10 cellular contexts compared by ENCODE assay signal in the genomic region with DNA sequence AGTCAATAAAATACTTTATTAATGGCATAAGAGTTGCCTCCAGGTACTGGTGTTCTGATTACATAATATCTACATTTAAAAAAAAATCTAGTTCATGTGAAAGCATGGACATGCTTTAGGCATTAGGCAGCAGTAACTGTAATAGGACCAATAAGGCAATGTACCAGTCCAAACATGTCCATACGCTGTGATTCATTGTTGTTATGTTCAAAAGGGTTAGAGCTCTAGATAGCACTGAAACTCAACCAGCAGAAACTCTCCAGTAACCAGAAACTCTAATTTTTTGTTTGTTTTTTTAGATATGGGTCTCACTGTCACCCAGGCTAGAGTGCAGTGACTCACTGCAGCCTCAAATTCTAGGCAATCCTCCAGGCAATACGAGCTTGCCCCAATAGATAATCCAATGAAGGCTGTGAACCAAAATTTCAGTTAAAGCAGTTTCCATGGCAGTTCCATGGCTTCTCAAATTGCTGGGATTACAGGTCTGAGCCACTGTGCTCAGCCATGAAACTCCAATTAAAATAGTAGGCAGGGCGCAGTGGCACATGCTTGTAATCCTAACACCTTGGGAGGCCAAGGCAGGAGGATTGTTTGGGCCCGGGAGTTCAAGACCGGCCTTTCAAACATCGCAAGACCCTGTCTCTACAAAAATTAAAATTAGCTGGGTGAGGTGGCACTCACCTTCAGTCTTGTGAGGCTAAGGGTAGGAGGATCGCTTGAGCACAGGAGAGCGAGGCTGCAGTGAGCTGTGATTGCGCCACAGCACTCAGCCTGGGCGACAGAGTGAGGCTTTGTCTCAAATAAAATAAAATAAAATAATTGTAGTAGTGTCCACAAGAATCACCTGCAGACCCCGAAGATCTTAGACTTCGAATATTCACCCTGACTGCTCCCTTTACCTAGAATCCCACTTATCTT. TPM values are rescaled to one million over a fixed set of nuclear protein-coding genes. Genes with fewer than 3 reads are reported as not detected.
DNase-seq lines count a peak whose midpoint lies in the region; ATAC-seq, FAIRE-seq and TF ChIP-seq lines count a peak whose summit lies in the region.
"Had no signal": no experiment of that assay in that cellular context is flagged by ENCODE, and none has a peak within 500 bp of the region (broad histone marks: within the 10 kb centered on the region; RNA-seq: fewer than 3 reads in every experiment).

No MANE protein-coding gene starts in this region.

- H2BK15ac ChIP-seq in H1 (ENCODE audit: low read length), result peak overlapping the region; percentile 90; the same call in 1 of the 2 replicates

- peak overlapping the region; percentile 31; the same call in 1 of the 2 replicates for H2BK5ac ChIP-seq in H1 (ENCODE audit: low read depth, low read length)

- TF ChIP-seq CTCF in H1 (IDR thresholded peaks at IDR 0.05; ENCODE audit: control extremely low read depth in 1 of 3, insufficient read depth in 1 of 3, low read depth in 1 of 3, low read length in 3 of 3), result no peak
- TF ChIP-seq CTCF in activated CD8-positive, alpha-beta T cell treated with anti-CD3 and anti-CD28 coated beads for 36 hours (IDR thresholded peaks at IDR 0.05), result no peak

- H3K4me1 ChIP-seq in H1 (replicated peaks in 1 of 4; ENCODE audit: control insufficient read depth in 3 of 4, insufficient read depth in 4 of 4, low read length in 3 of 4), result peaks cover 5 to 19% (median 16%) of the 10 kb centered on the region in 4 experiments

- no peak overlapping the region for H2AK5ac ChIP-seq in H1 (ENCODE audit: low read depth, low read length)

- TF ChIP-seq POLR2A in H1 (IDR thresholded peaks at IDR 0.05; ENCODE audit: control extremely low read depth in 1 of 2, low read depth in 2 of 2, low read length in 2 of 2), result no peak

- intact Hi-C loops in activated CD8-positive, alpha-beta T cell treated with anti-CD3 and anti-CD28 coated beads for 36 hours (cut with micrococcal nuclease), result no loop called here

- H3K27ac Mint-ChIP-seq in activated CD8-positive, alpha-beta T cell treated with anti-CD3 and anti-CD28 coated beads for 36 hours, result no peak overlapping the region
- H3K27ac Mint-ChIP-seq: activated naive CD4-positive, alpha-beta T cell treated with anti-CD3 and anti-CD28 coated beads, Interleukin-2, amount 50 U/mL, for 72 hours had no signal

- peak overlapping the region; percentile 71 for H2BK12ac ChIP-seq in H1 (ENCODE audit: low read depth, low read length)

- no peaks in the 10 kb centered on the region for H3K27me3 Mint-ChIP-seq in activated CD8-positive, alpha-beta T cell treated with anti-CD3 and anti-CD28 coated beads for 36 hours

- DNase-seq in AG20443 (ENCODE audit: low spot score) (peak; percentile 82), NCI-H2196 (lab: John Stamatoyannopoulos, UW; ENCODE audit: unreplicated experiment) (peak; percentile 23), H1 (ENCODE audit: low read depth in 1 of 2, low spot score in 2 of 2) (no peak), myocyte (ENCODE audit: low read depth) (peak; percentile 81), NCI-H128 (lab: John Stamatoyannopoulos, UW; ENCODE audit: unreplicated experiment) (no peak), HK-2 (ENCODE audit: unreplicated experiment) (no peak)
- DNase-seq in activated CD8-positive, alpha-beta T cell treated with anti-CD3 and anti-CD28 coated beads for 36 hours, result no peak

- no peaks in the 10 kb centered on the region for H3K27me3 ChIP-seq in H1 (replicated peaks in 1 of 4; ENCODE audit: control insufficient read depth in 3 of 4, extremely low read depth in 1 of 4, insufficient read depth in 3 of 4, low read length in 3 of 4)

- H3K18ac ChIP-seq in H1 (ENCODE audit: extremely low read depth, low read length), result no peak overlapping the region; the same call in 1 of the 2 replicates

- H3K27ac ChIP-seq in H1 (ENCODE audit: low read depth, low read length), result no peak overlapping the region

- no peak for TF ChIP-seq EP300 in H1 (IDR thresholded peaks at IDR 0.05; ENCODE audit: borderline replicate concordance in 1 of 2, low read depth in 2 of 2, low read length in 2 of 2)

- CTCF ChIA-PET in H1 (lab: Charles Lee; ENCODE audit: partially characterized antibody), result interaction anchor here (0.6 to 1.7 kb wide), 6 partner anchors 10 to 273 kb away, joined by 3 to 6 read pairs (median 4); no protein-coding TSS in a partner anchor
- CTCF ChIA-PET in activated CD8-positive, alpha-beta T cell treated with anti-CD3 and anti-CD28 coated beads for 36 hours (lab: Charles Lee), result no interaction called here

- H3K23ac ChIP-seq in H1 (ENCODE audit: insufficient read length), result no peak overlapping the region

- H3K9ac ChIP-seq in H1 (replicated peaks in 1 of 4; ENCODE audit: extremely low read depth in 1 of 4, low read depth in 3 of 4, low read length in 3 of 4), result no peak overlapping the region

- no peaks in the 10 kb centered on the region for H3K4me1 Mint-ChIP-seq in activated CD8-positive, alpha-beta T cell treated with anti-CD3 and anti-CD28 coated beads for 36 hours (ENCODE audit: low read depth)

- no peak for FAIRE-seq in H1 (lab: Jason Lieb, UNC)

- peak overlapping the region; percentile 49 for H4K91ac ChIP-seq in H1 (replicated peaks; ENCODE audit: insufficient read length, low read length)

- no peak overlapping the region for H3K14ac ChIP-seq in H1 (ENCODE audit: insufficient read length)

- H3K79me2 ChIP-seq in H1 (ENCODE audit: control insufficient read depth in 1 of 2, insufficient read depth in 2 of 2, low read length in 2 of 2), result no peaks in the 10 kb centered on the region

- ATAC-seq in activated CD8-positive, alpha-beta T cell treated with anti-CD3 and anti-CD28 coated beads for 36 hours, result no peak
- no peak for ATAC-seq in GM21619 (IDR thresholded peaks at IDR 0.05; ENCODE audit: unreplicated experiment)
- ATAC-seq: activated naive CD4-positive, alpha-beta T cell treated with anti-CD3 and anti-CD28 coated beads, Interleukin-2, amount 50 U/mL, for 72 hours had no signal

- H3K4me3 ChIP-seq in H1 (ENCODE audit: extremely low read depth in 1 of 4, insufficient read depth in 2 of 4, low read depth in 3 of 4, low read length in 4 of 4), result no peak overlapping the region

- no peaks in the 10 kb centered on the region for H3K9me3 ChIP-seq in H1 (ENCODE audit: insufficient read depth in 2 of 2, low read depth in 1 of 2, low read length in 1 of 2)

- no peak overlapping the region for H2BK120ac ChIP-seq in H1 (replicated peaks; ENCODE audit: low read depth, low read length)

- POLR2A ChIA-PET in H1 (lab: Charles Lee; ENCODE audit: partially characterized antibody), result interaction anchor here (1.7 to 1.8 kb wide), 3 partner anchors 12 to 66 kb away, joined by 3 to 5 read pairs (median 4); no protein-coding TSS in a partner anchor
- POLR2A ChIA-PET in activated CD8-positive, alpha-beta T cell treated with anti-CD3 and anti-CD28 coated beads for 36 hours (lab: Charles Lee), result no interaction called here

- TF ChIP-seq RAD21 in H1 (IDR thresholded peaks at IDR 0.05 in 1 of 2, conservative IDR thresholded peaks at IDR 0.05 in 1 of 2; ENCODE audit: low read depth in 2 of 2, low read length in 2 of 2), result no peak

- H3K36me3 Mint-ChIP-seq in activated CD8-positive, alpha-beta T cell treated with anti-CD3 and anti-CD28 coated beads for 36 hours (ENCODE audit: low read depth), result no peaks in the 10 kb centered on the region

- H3K4ac ChIP-seq in H1 (replicated peaks; ENCODE audit: insufficient read length, low read depth, low read length), result no peak overlapping the region

- no peak overlapping the region for H3K56ac ChIP-seq in H1 (replicated peaks; ENCODE audit: insufficient read length, low read depth, low read length)

- no peaks in the 10 kb centered on the region for H3K23me2 ChIP-seq in H1 (ENCODE audit: low read depth, low read length)

- H3K79me1 ChIP-seq in H1 (ENCODE audit: low read depth, low read length), result no peaks in the 10 kb centered on the region

- 92% methylated on average over 12 of the region's 12 CpGs; no CpG with 5 or more reads in 1 of the 2 experiments for WGBS in H1 (ENCODE audit: extremely low coverage in 1 of 2, insufficient coverage in 1 of 2, insufficient read length in 1 of 2, insufficient replicate concordance in 2 of 2, low coverage in 1 of 2, low lambda C conversion rate in 2 of 2, missing lambda C conversion rate in 1 of 2), 2 experiments

- peaks cover 5% of the 10 kb centered on the region for H3K9me3 Mint-ChIP-seq in activated CD8-positive, alpha-beta T cell treated with anti-CD3 and anti-CD28 coated beads for 36 hours

- no peaks in the 10 kb centered on the region for H4K20me1 ChIP-seq in H1 (replicated peaks in 1 of 2; ENCODE audit: control insufficient read depth in 1 of 2, insufficient read depth in 2 of 2, low read length in 2 of 2)

- H3K4me2 ChIP-seq in H1 (ENCODE audit: insufficient read depth in 1 of 2, low read depth in 2 of 2, low read length in 2 of 2), result no peak overlapping the region

- H2AFZ ChIP-seq in H1 (ENCODE audit: low read length), result no peak overlapping the region

- H4K5ac ChIP-seq in H1 (ENCODE audit: insufficient read length, low read depth, low read length), result no peak overlapping the region

- H4K8ac ChIP-seq in H1 (ENCODE audit: extremely low read depth, insufficient read depth, low read length), result no peak overlapping the region

- no peak overlapping the region for H2BK20ac ChIP-seq in H1 (ENCODE audit: low read length)

- H3K4me3 Mint-ChIP-seq in activated CD8-positive, alpha-beta T cell treated with anti-CD3 and anti-CD28 coated beads for 36 hours, result no peak overlapping the region

- H3K36me3 ChIP-seq in H1 (ENCODE audit: control insufficient read depth in 2 of 4, insufficient read depth in 4 of 4, low read length in 3 of 4), result no peaks in the 10 kb centered on the region

RNA-seq across cellular contexts. Expression of gene MGARP, which starts 36.3 kb away (rescaled TPM):
- total RNA-seq in H1 (2021; fragmentation: NEBNext Ultra II Directional; extraction: Animal tissue kit (Norgen Biotek cat#: 25700)), result 2.5 and 2.8 TPM in 2 replicates
- polyA plus RNA-seq in H1 (2011; rRNA removed), result 3.9 and 4.5 TPM in 2 replicates
- 8.4 TPM for polyA plus RNA-seq in H1 (2011; cell fraction: cytosol; rRNA removed)
- polyA plus RNA-seq in H1 (2011; cell fraction: nucleus; rRNA removed), result 2.1 TPM
- polyA plus RNA-seq in H1 (2012, experiment 1 of 2), result 4.5 to 6.4 TPM (median 4.9 TPM) in 4 replicates
- 1.5 TPM for polyA plus RNA-seq in H1 (2012, experiment 2 of 2)
- 2.3 TPM for polyA plus RNA-seq in H1 (2013, experiment 1 of 2)
- 2.6 TPM for polyA plus RNA-seq in H1 (2013, experiment 2 of 2)
- 1.7 TPM in 2 replicates for polyA minus RNA-seq in H1 (2011; rRNA and poly(A)+ RNA removed)
- polyA minus RNA-seq in H1 (2011; cell fraction: cytosol; rRNA and poly(A)+ RNA removed), result 1.5 TPM
- 1.2 TPM for polyA minus RNA-seq in H1 (2011; cell fraction: nucleus; rRNA and poly(A)+ RNA removed)
- total RNA-seq in myocyte, result 0.31 and 0.45 TPM in 2 replicates
- polyA plus RNA-seq in myocyte (2012), result 1.3 TPM
- total RNA-seq in activated CD8-positive, alpha-beta T cell treated with anti-CD3 and anti-CD28 coated beads for 36 hours, result under 1 TPM; 0.22 to 0.32 TPM
- total RNA-seq: mononuclear cell had no signal

RNA-seq across cellular contexts. Expression of gene NAA15, which starts 57.6 kb away (rescaled TPM):
- total RNA-seq in H1 (2021; fragmentation: NEBNext Ultra II Directional; extraction: Animal tissue kit (Norgen Biotek cat#: 25700)), result 119 and 124 TPM in 2 replicates
- 5.1 and 9.7 TPM in 2 replicates for polyA plus RNA-seq in H1 (2011; rRNA removed)
- 15.4 TPM for polyA plus RNA-seq in H1 (2011; cell fraction: cytosol; rRNA removed)
- 5.2 TPM for polyA plus RNA-seq in H1 (2011; cell fraction: nucleus; rRNA removed)
- 30.6 to 63.9 TPM (median 36.6 TPM) in 4 replicates for polyA plus RNA-seq in H1 (2012, experiment 1 of 2)
- polyA plus RNA-seq in H1 (2012, experiment 2 of 2), result 2.9 TPM
- polyA plus RNA-seq in H1 (2013, experiment 1 of 2), result 42.5 TPM
- 42.0 TPM for polyA plus RNA-seq in H1 (2013, experiment 2 of 2)
- 35.3 and 54.9 TPM in 2 replicates for polyA minus RNA-seq in H1 (2011; rRNA and poly(A)+ RNA removed)
- 29.1 TPM for polyA minus RNA-seq in H1 (2011; cell fraction: cytosol; rRNA and poly(A)+ RNA removed)
- polyA minus RNA-seq in H1 (2011; cell fraction: nucleus; rRNA and poly(A)+ RNA removed), result 59.5 TPM
- total RNA-seq in myocyte, result 37.8 and 43.1 TPM in 2 replicates
- polyA plus RNA-seq in myocyte (2012), result 9.8 TPM
- 100 to 1,000 TPM; 113 to 114 TPM for total RNA-seq in activated CD8-positive, alpha-beta T cell treated with anti-CD3 and anti-CD28 coated beads for 36 hours

RNA-seq across cellular contexts. Expression of gene NDUFC1, which starts 58.6 kb away (rescaled TPM):
- total RNA-seq in H1 (2021; fragmentation: NEBNext Ultra II Directional; extraction: Animal tissue kit (Norgen Biotek cat#: 25700)), result 54.5 and 62.0 TPM in 2 replicates
- polyA plus RNA-seq in H1 (2011; rRNA removed), result 41.9 and 48.4 TPM in 2 replicates
- polyA plus RNA-seq in H1 (2011; cell fraction: cytosol; rRNA removed), result 45.9 TPM
- polyA plus RNA-seq in H1 (2011; cell fraction: nucleus; rRNA removed), result 33.1 TPM
- 51.2 to 74.8 TPM (median 61.0 TPM) in 4 replicates for polyA plus RNA-seq in H1 (2012, experiment 1 of 2)
- polyA plus RNA-seq in H1 (2012, experiment 2 of 2), result 31.1 TPM
- polyA plus RNA-seq in H1 (2013, experiment 1 of 2), result 151 TPM
- 155 TPM for polyA plus RNA-seq in H1 (2013, experiment 2 of 2)
- 6.2 and 6.9 TPM in 2 replicates for polyA minus RNA-seq in H1 (2011; rRNA and poly(A)+ RNA removed)
- 18.2 TPM for polyA minus RNA-seq in H1 (2011; cell fraction: cytosol; rRNA and poly(A)+ RNA removed)
- polyA minus RNA-seq in H1 (2011; cell fraction: nucleus; rRNA and poly(A)+ RNA removed), result 14.9 TPM
- 31.3 and 59.2 TPM in 2 replicates for total RNA-seq in myocyte
- 93.0 TPM for polyA plus RNA-seq in myocyte (2012)
- 10 to 100 TPM; 56.2 to 60.6 TPM for total RNA-seq in activated CD8-positive, alpha-beta T cell treated with anti-CD3 and anti-CD28 coated beads for 36 hours

Comparison
In these comparisons a context has a peak if more than half of its experiments do, and no peak if none do; other contexts are left out.
1. DNase-seq: peak in AG20443 (single experiment), NCI-H2196 (single experiment) and myocyte (single experiment); none in H1 (0 of 2), NCI-H128 (single experiment), activated CD8-positive, alpha-beta T cell treated with anti-CD3 and anti-CD28 coated beads for 36 hours (single experiment) and HK-2 (single experiment).